Comparison of ENCODE assay signal across 18 cellular contexts in the genomic region with DNA sequence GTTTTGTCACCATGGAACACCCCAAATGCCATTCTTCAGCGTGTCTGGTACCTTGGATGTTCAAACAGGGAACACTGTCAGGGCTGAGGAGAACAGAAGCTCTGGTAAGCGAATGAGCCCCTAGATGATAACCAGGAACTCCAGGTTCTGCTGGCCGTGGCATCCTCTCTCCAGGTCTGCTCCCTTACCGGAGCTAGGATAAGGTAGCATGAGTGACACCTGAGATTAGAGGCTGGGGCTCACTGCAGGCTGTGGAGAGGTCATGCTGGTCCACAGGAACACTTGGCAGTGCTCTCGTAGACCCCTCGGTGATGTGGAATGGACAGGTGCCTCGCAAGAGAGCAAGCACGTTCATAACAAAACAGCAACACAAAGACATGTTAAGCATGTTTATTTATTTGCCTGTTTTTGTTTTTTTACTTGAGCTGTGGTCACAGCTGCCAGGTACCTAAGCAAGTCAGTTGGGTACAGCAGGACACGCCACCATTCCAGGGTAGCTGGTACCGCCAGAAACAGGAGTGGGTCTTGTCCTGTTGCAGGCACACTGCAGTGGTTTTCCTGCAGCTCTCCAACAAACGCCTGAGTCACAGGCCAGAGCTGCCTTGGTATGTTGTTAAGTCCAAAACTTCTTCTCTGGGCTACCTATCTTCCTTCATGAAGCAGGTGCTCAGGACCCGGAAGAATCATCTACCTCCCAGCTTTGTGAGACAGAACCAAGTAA. TPM values are rescaled to one million over a fixed set of nuclear protein-coding genes. Genes with fewer than 3 reads are reported as not detected.
DNase-seq lines count a peak whose midpoint lies in the region; ATAC-seq and TF ChIP-seq lines count a peak whose summit lies in the region.
"Had no signal": no experiment of that assay in that cellular context is flagged by ENCODE, and none has a peak within 500 bp of the region (broad histone marks: within the 10 kb centered on the region; RNA-seq: fewer than 3 reads in every experiment).

No MANE protein-coding gene starts in this region.

- H3K27ac ChIP-seq in IMR-90 (ENCODE audit: insufficient read depth, low read length): no peak overlapping the region
- H3K27ac ChIP-seq: A549 had no signal

- peaks cover 50% of the 10 kb centered on the region for H3K36me3 Mint-ChIP-seq in T-helper 2 cell treated with Interferon-gamma antibody and Interleukin-4, amounts not matched to agents 5 μg/mL and 100 μg/mL, for 36 hours (ENCODE audit: low read depth)
- H3K36me3 Mint-ChIP-seq in dendritic cell treated with granulocyte-macrophage colony-stimulating factor and Interleukin-4, amounts not matched to agents 40 ng/mL and 50 ng/mL, for 4 days (ENCODE audit: low read depth): peaks cover 67% of the 10 kb centered on the region
- H3K36me3 Mint-ChIP-seq in progenitor cell of endocrine pancreas (ENCODE audit: insufficient read depth): peaks cover 24% of the 10 kb centered on the region

- H3K18ac ChIP-seq in IMR-90 (ENCODE audit: low read depth, low read length): no peak overlapping the region

- POLR2A ChIA-PET in IMR-90 (lab: Charles Lee; ENCODE audit: unreplicated experiment): no interaction called here

- CTCF ChIA-PET in IMR-90 (lab: Yijun Ruan, JAX): no interaction called here

- H3K4me1 ChIP-seq in IMR-90 (ENCODE audit: control insufficient read depth, insufficient read depth, low read length): peaks cover 25% of the 10 kb centered on the region

- no peak overlapping the region for H3K4ac ChIP-seq in IMR-90 (ENCODE audit: low read depth, low read length)

- H3K4me1 Mint-ChIP-seq in T-helper 2 cell treated with Interferon-gamma antibody and Interleukin-4, amounts not matched to agents 5 μg/mL and 100 μg/mL, for 36 hours (ENCODE audit: low read depth): peaks cover 32% of the 10 kb centered on the region
- H3K4me1 Mint-ChIP-seq in dendritic cell treated with granulocyte-macrophage colony-stimulating factor and Interleukin-4, amounts not matched to agents 40 ng/mL and 50 ng/mL, for 4 days (ENCODE audit: low read depth): peaks cover 78% of the 10 kb centered on the region
- H3K4me1 Mint-ChIP-seq in progenitor cell of endocrine pancreas (ENCODE audit: low read depth): peaks cover 22% of the 10 kb centered on the region

- 100% methylated on average over 2 of the region's 12 CpGs; no CpG with 5 or more reads in 1 of the 2 experiments for WGBS in IMR-90 (ENCODE audit: extremely low coverage in 2 of 2, insufficient read length in 1 of 2), 2 experiments

- H3K36me3 ChIP-seq in IMR-90 (ENCODE audit: control insufficient read depth, insufficient read depth, low read length): peaks cover 56% of the 10 kb centered on the region

- no peak overlapping the region for H2AK5ac ChIP-seq in IMR-90 (ENCODE audit: low read depth, low read length)

- no peak overlapping the region for H3K4me3 Mint-ChIP-seq in T-helper 2 cell treated with Interferon-gamma antibody and Interleukin-4, amounts not matched to agents 5 μg/mL and 100 μg/mL, for 36 hours
- no peak overlapping the region for H3K4me3 Mint-ChIP-seq in dendritic cell treated with granulocyte-macrophage colony-stimulating factor and Interleukin-4, amounts not matched to agents 40 ng/mL and 50 ng/mL, for 4 days
- H3K4me3 Mint-ChIP-seq in progenitor cell of endocrine pancreas (ENCODE audit: low read depth): peak overlapping the region; percentile 31
- H3K4me3 Mint-ChIP-seq: activated B cell treated with CpG ODN at 0.5 μM for 24 hours had no signal

- no peak overlapping the region for H3K23ac ChIP-seq in IMR-90 (ENCODE audit: low read depth, low read length)

- H3K79me1 ChIP-seq in IMR-90 (ENCODE audit: low read depth in 1 of 2, low read length in 2 of 2): peaks cover 14 to 54% of the 10 kb centered on the region in 2 experiments; a peak in 3 of 4 replicates

- no peak for ATAC-seq in IMR-90 (ENCODE audit: low read depth)
- ATAC-seq: A549, Right ventricle myocardium inferior had no signal

- H4K8ac ChIP-seq in IMR-90 (ENCODE audit: low read depth in 2 of 2, low read length in 2 of 2): no peak overlapping the region

- no peak overlapping the region for H2BK20ac ChIP-seq in IMR-90 (ENCODE audit: low read depth, low read length)

- H3K4me2 ChIP-seq in IMR-90 (ENCODE audit: low read depth, low read length): no peak overlapping the region
- H3K4me2 ChIP-seq: A549 had no signal

- no peak for TF ChIP-seq RAD21 in IMR-90 (IDR thresholded peaks at IDR 0.05; ENCODE audit: low read length)

- no peaks in the 10 kb centered on the region for H3K9me3 Mint-ChIP-seq in T-helper 2 cell treated with Interferon-gamma antibody and Interleukin-4, amounts not matched to agents 5 μg/mL and 100 μg/mL, for 36 hours
- no peaks in the 10 kb centered on the region for H3K9me3 Mint-ChIP-seq in dendritic cell treated with granulocyte-macrophage colony-stimulating factor and Interleukin-4, amounts not matched to agents 40 ng/mL and 50 ng/mL, for 4 days
- H3K9me3 Mint-ChIP-seq in progenitor cell of endocrine pancreas (ENCODE audit: low read depth): no peaks in the 10 kb centered on the region
- H3K9me3 Mint-ChIP-seq: activated B cell treated with CpG ODN at 0.5 μM for 24 hours had no signal

- peak overlapping the region; percentile 37 for H3K27ac Mint-ChIP-seq in T-helper 2 cell treated with Interferon-gamma antibody and Interleukin-4, amounts not matched to agents 5 μg/mL and 100 μg/mL, for 36 hours
- H3K27ac Mint-ChIP-seq in dendritic cell treated with granulocyte-macrophage colony-stimulating factor and Interleukin-4, amounts not matched to agents 40 ng/mL and 50 ng/mL, for 4 days: peak overlapping the region; percentile 58
- H3K27ac Mint-ChIP-seq in progenitor cell of endocrine pancreas: peak overlapping the region; percentile 91

- DNase-seq in T-helper 2 cell treated with Interferon-gamma antibody and Interleukin-4, amounts not matched to agents 5 μg/mL and 100 μg/mL, for 36 hours (ENCODE audit: low spot score): no peak
- DNase-seq in T-helper 2 cell: no peak
- DNase-seq in IMR-90: peak; percentile 15
- no peak for DNase-seq in progenitor cell of endocrine pancreas (ENCODE audit: low spot score, unreplicated experiment)
- no peak for DNase-seq in T1000 (lab: John Stamatoyannopoulos, UW)
- DNase-seq in GM20000 (ENCODE audit: low spot score): no peak
- no peak for DNase-seq in NCI-H69 (lab: John Stamatoyannopoulos, UW)
- DNase-seq: activated B cell treated with CpG ODN at 0.5 μM for 24 hours; activated effector memory CD4-positive, alpha-beta T cell treated with Interleukin-2 at 50 U/mL for 16 hours; DMS53; NCI-H1417; NCI-H526; upper lobe of left lung had no signal

- intact Hi-C loops in IMR-90 (cut with micrococcal nuclease): no loop called here
- intact Hi-C loops in dendritic cell treated with granulocyte-macrophage colony-stimulating factor and Interleukin-4, amounts not matched to agents 40 ng/mL and 50 ng/mL, for 4 days (cut with micrococcal nuclease): no loop called here

- no peaks in the 10 kb centered on the region for H3K27me3 ChIP-seq in IMR-90 (ENCODE audit: control insufficient read depth, insufficient read depth, low read length)
- H3K27me3 ChIP-seq: upper lobe of left lung had no signal

- H3K9me3 ChIP-seq in IMR-90 (ENCODE audit: control insufficient read depth, insufficient read depth, low read length): no peaks in the 10 kb centered on the region
- H3K9me3 ChIP-seq: A549, upper lobe of left lung had no signal

- H3K4me3 ChIP-seq in IMR-90 (ENCODE audit: insufficient read depth, low read depth, low read length): no peak overlapping the region
- H3K4me3 ChIP-seq: A549, HAP-1, skin epidermis, upper lobe of left lung had no signal

- peaks cover 48% of the 10 kb centered on the region for H4K20me1 ChIP-seq in IMR-90 (ENCODE audit: insufficient read depth, low read length)

- no peak overlapping the region for H4K5ac ChIP-seq in IMR-90 (ENCODE audit: low read depth, low read length)

- TF ChIP-seq CTCF in IMR-90 (conservative IDR thresholded peaks at IDR 0.05; ENCODE audit: low read depth, low read length) (no peak), progenitor cell of endocrine pancreas (IDR thresholded peaks at IDR 0.05; ENCODE audit: unreplicated experiment) (no peak), GM20000 (IDR thresholded peaks at IDR 0.05; ENCODE audit: extremely low read depth, missing control alignments) (no peak)

- H3K9ac ChIP-seq in IMR-90 (ENCODE audit: low read depth, low read length): no peak overlapping the region

- no peak overlapping the region for H2AK9ac ChIP-seq in IMR-90 (replicated peaks; ENCODE audit: low read depth, low read length, poor library complexity)

- H4K91ac ChIP-seq in IMR-90 (ENCODE audit: insufficient read depth, low read depth, low read length): no peak overlapping the region

- H3K9me1 ChIP-seq in IMR-90 (ENCODE audit: insufficient read depth, low read length): peaks cover 19% of the 10 kb centered on the region

- no peak overlapping the region for H3K56ac ChIP-seq in IMR-90 (ENCODE audit: extremely low read depth, insufficient read depth, low read length)

- no peak overlapping the region for H2BK5ac ChIP-seq in IMR-90 (ENCODE audit: low read depth, low read length, poor library complexity, severe bottlenecking)

- BruUV-seq in IMR-90 (replicated peaks; lab: Mats Ljungman, UMichigan): no TSS peak

- no peak overlapping the region for H2BK120ac ChIP-seq in IMR-90 (ENCODE audit: low read depth, low read length)

- dilution Hi-C loops in IMR-90 (cut with HindIII; ENCODE audit: low sequenced_read_pairs, unreplicated experiment): no loop called here

- H2AFZ ChIP-seq in IMR-90 (replicated peaks; ENCODE audit: low read length, poor library complexity): no peak overlapping the region

- no peaks in the 10 kb centered on the region for H3K27me3 Mint-ChIP-seq in T-helper 2 cell treated with Interferon-gamma antibody and Interleukin-4, amounts not matched to agents 5 μg/mL and 100 μg/mL, for 36 hours (ENCODE audit: low read depth)
- no peaks in the 10 kb centered on the region for H3K27me3 Mint-ChIP-seq in dendritic cell treated with granulocyte-macrophage colony-stimulating factor and Interleukin-4, amounts not matched to agents 40 ng/mL and 50 ng/mL, for 4 days
- H3K27me3 Mint-ChIP-seq in progenitor cell of endocrine pancreas: no peaks in the 10 kb centered on the region
- H3K27me3 Mint-ChIP-seq: activated B cell treated with CpG ODN at 0.5 μM for 24 hours had no signal

- no peak for TF ChIP-seq POLR2A in IMR-90 (IDR thresholded peaks at IDR 0.05; ENCODE audit: low read depth, low read length)

- no peak overlapping the region for H2BK15ac ChIP-seq in IMR-90 (ENCODE audit: low read depth, low read length)

- H3K14ac ChIP-seq in IMR-90 (replicated peaks; ENCODE audit: low read depth, low read length): no peak overlapping the region

- in situ Hi-C loops in IMR-90 (cut with MboI; ENCODE audit: low sequenced_read_pairs): loop anchor here (25.0 kb wide), 2 partner anchors 542 to 1058 kb away; a partner anchor contains a TSS

RNA-seq across cellular contexts. Expression of a gene that starts 4.6 kb away (rescaled TPM):
- total RNA-seq in IMR-90 (2012; rRNA removed): 17.2 and 17.4 TPM in 2 replicates
- polyA plus RNA-seq in IMR-90 (2012; rRNA removed): 15.0 and 16.2 TPM in 2 replicates
- polyA plus RNA-seq in IMR-90 (2012; cell fraction: cytosol; rRNA removed): 16.0 and 21.0 TPM in 2 replicates
- polyA plus RNA-seq in IMR-90 (2012; cell fraction: nucleus; rRNA removed; ENCODE audit: low replicate concordance): 7.4 and 10.0 TPM in 2 replicates
- total RNA-seq in progenitor cell of endocrine pancreas: 69.7 and 75.8 TPM in 2 replicates

RNA-seq across cellular contexts. Expression of a gene that starts 10.6 kb away (rescaled TPM):
- total RNA-seq in IMR-90 (2012; rRNA removed) (65.4 and 78.9 TPM in 2 replicates), progenitor cell of endocrine pancreas (130 and 131 TPM in 2 replicates)
- polyA plus RNA-seq in IMR-90 (2012; rRNA removed): 122 and 131 TPM in 2 replicates
- 40.5 and 61.4 TPM in 2 replicates for polyA plus RNA-seq in IMR-90 (2012; cell fraction: cytosol; rRNA removed)
- polyA plus RNA-seq in IMR-90 (2012; cell fraction: nucleus; rRNA removed; ENCODE audit: low replicate concordance): 7.3 and 37.0 TPM in 2 replicates

Comparison
In these comparisons a context has a peak if more than half of its experiments do, and no peak if none do; other contexts are left out.
1. H3K27ac Mint-ChIP-seq: peak in every context shown above with its lines; median percentile 91 in progenitor cell of endocrine pancreas; 58 in dendritic cell treated with granulocyte-macrophage colony-stimulating factor and Interleukin-4, amounts not matched to agents 40 ng/mL and 50 ng/mL, for 4 days; 37 in T-helper 2 cell treated with Interferon-gamma antibody and Interleukin-4, amounts not matched to agents 5 μg/mL and 100 μg/mL, for 36 hours.